Comparison of ENCODE assay signal across 8 cellular contexts in the genomic region with DNA sequence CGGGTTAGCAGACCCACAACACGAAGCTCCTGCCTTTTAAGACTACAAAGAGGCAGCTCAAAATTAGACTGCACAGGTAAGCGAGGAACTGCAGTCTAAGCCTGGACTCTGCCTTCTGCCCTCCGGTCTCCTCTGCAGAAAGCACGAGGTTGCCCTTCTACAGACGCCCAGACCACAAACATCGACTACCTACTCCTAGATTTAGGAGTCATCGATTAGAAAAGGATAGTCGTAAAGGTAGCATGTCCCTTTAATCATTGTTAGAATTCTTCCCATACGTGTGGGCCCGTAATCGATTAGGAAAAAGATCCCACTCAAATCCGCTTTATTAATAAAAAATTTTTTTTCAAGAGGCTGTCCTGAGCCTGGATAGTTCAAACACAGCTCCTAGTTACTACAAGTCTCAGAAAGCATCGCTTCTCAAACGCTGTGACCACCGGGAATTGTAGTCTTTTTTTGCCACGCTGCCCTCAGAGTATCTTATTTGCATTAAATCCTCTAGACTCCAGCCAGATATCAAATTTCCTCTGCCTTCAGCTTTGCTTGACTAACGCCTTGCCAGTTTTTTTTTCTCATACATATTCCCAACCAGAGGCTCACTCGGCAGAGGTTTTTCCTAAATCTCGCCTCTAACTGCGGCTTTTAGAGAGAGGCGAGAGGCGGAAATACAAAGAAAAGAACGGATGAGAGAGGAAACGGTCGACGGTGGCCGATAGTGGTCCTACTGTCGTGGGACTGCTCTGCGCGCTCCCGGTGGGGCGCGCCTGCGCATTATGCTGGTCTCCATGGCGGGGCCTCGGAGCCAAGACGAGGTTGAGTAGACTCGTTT. TPM values are rescaled to one million over a fixed set of nuclear protein-coding genes. Genes with fewer than 3 reads are reported as not detected.
DNase-seq lines count a peak whose midpoint lies in the region; ATAC-seq and TF ChIP-seq lines count a peak whose summit lies in the region.

CARF (plus strand) TSS at position 763 of the 829 bp plus-strand sequence. CDS start 29,628 bp downstream, outside the sequence.
WDR12 (minus strand) TSS at position 161 of the 829 bp plus-strand sequence. CDS start 197 bp downstream, outside the sequence.

- TF ChIP-seq POLR2A in esophagus muscularis mucosa (IDR thresholded peaks at IDR 0.05; ENCODE audit: low read depth): peak; percentile 25

- no peak for TF ChIP-seq CTCF in esophagus muscularis mucosa (IDR thresholded peaks at IDR 0.05)

- DNase-seq in DMS79 (lab: John Stamatoyannopoulos, UW) (peak; percentile 87), KG1 (lab: John Stamatoyannopoulos, UW) (peak; percentile 98), esophagus muscularis mucosa (ENCODE audit: extremely low spot score) (peak; percentile 96)
- DNase-seq in activated T-cell treated with anti-CD3 and anti-CD28 coated beads, Interleukin-2, amount 50 U/mL, for 48 hours: peak; percentile 90 to 91
- DNase-seq in stimulated activated CD8-positive, alpha-beta memory T cell treated with anti-CD3 and anti-CD28 coated beads, Interleukin-7, amount 100 ng/mL, for 1 hour (ENCODE audit: low read depth in 2 of 2): peak; percentile 74 to 82

- H3K4me3 ChIP-seq in esophagus muscularis mucosa: peak within 1 kb of the TSS; percentile 65 to 78 (median 73)
- peak within 1 kb of the TSS; percentile 88 to 100 for H3K4me3 ChIP-seq in muscle layer of colon (ENCODE audit: low read depth in 1 of 2, low read length in 2 of 2)

- H3K36me3 ChIP-seq in esophagus muscularis mucosa (peaks cover 0 to 8% (median 0%) of the 10 kb centered on the region in 4 donors), muscle layer of colon (ENCODE audit: insufficient read depth, low read length) (no peaks in the 10 kb centered on the region)

- H3K27me3 ChIP-seq in esophagus muscularis mucosa (no peaks in the 10 kb centered on the region), muscle layer of colon (ENCODE audit: control insufficient read depth in 1 of 2, insufficient read depth in 2 of 2, low read length in 2 of 2) (no peaks in the 10 kb centered on the region)

- peak; percentile 66 for ATAC-seq in GM21737 (IDR thresholded peaks at IDR 0.05; ENCODE audit: unreplicated experiment)

- H3K4me1 ChIP-seq in esophagus muscularis mucosa (peaks cover 16 to 29% (median 27%) of the 10 kb centered on the region in 4 donors), muscle layer of colon (ENCODE audit: insufficient read depth, low read length) (peaks cover 9% of the 10 kb centered on the region)

- no peaks in the 10 kb centered on the region for H3K9me3 ChIP-seq in esophagus muscularis mucosa
- H3K9me3 ChIP-seq in muscle layer of colon (ENCODE audit: low read length): no peaks in the 10 kb centered on the region

- WGBS in esophagus muscularis mucosa: 1% methylated on average over 38 of the region's 39 CpGs

- peak within 1 kb of the TSS; percentile 75 for H3K9ac ChIP-seq in muscle layer of colon (ENCODE audit: low read length)

- H3K27ac ChIP-seq in esophagus muscularis mucosa (replicated peaks in 1 of 4): peak within 1 kb of the TSS; percentile 79 to 93 (median 88)
- H3K27ac ChIP-seq in muscle layer of colon (ENCODE audit: low read depth, low read length): peak within 1 kb of the TSS; percentile 85

- no peak for TF ChIP-seq EP300 in esophagus muscularis mucosa (IDR thresholded peaks at IDR 0.05)

- intact Hi-C loops in esophagus muscularis mucosa (cut with DNase I): no loop called here

TF ChIP-seq in PFSK-1, 5 proteins besides CTCF, POLR2A, EP300 and RAD21:
- no peak; the same call in 1 of the 2 replicates for TF ChIP-seq TAF1 (IDR thresholded peaks at IDR 0.05; ENCODE audit: borderline replicate concordance, insufficient read depth, low read length)
- TF ChIP-seq SIN3A (IDR thresholded peaks at IDR 0.05; ENCODE audit: borderline replicate concordance, insufficient read depth, low read length): peak; percentile 77; the same call in 1 of the 2 replicates
- TF ChIP-seq FOXP2 (optimal IDR thresholded peaks at IDR 0.05; ENCODE audit: borderline replicate concordance, extremely low read depth, extremely low read length, insufficient read depth): no peak
- TF ChIP-seq POLR2AphosphoS5 (IDR thresholded peaks at IDR 0.05; ENCODE audit: low read depth, low read length): peak; percentile 21; the same call in 1 of the 2 replicates
TF ChIP-seq in PFSK-1: peak in this region for 2.

RNA-seq across cellular contexts. Expression of gene CARF, which starts in this region (rescaled TPM):
- 0.55 TPM for polyA plus RNA-seq in PFSK-1 (2012; ENCODE audit: insufficient read length, low read depth)
- total RNA-seq in esophagus muscularis mucosa: 10 to 100 TPM in 3 of 4 donors, 1 to 10 TPM in 1; 8.0 to 16.6 (median 12.8) TPM

RNA-seq across cellular contexts. Expression of gene WDR12, which starts in this region (rescaled TPM):
- polyA plus RNA-seq in PFSK-1 (2012; ENCODE audit: insufficient read length, low read depth): 27.3 TPM
- 10 to 100 TPM in 3 of 4 donors, 1 to 10 TPM in 1; 8.2 to 17.6 (median 12.8) TPM for total RNA-seq in esophagus muscularis mucosa

Comparison
In these comparisons a context has a peak if more than half of its experiments do, and no peak if none do; other contexts are left out.
1. Peak in every context shown above with its lines: DNase-seq, ATAC-seq, H3K4me3 ChIP-seq and H3K27ac ChIP-seq.